ENCODE assay signal across 13 cellular contexts in the genomic region with DNA sequence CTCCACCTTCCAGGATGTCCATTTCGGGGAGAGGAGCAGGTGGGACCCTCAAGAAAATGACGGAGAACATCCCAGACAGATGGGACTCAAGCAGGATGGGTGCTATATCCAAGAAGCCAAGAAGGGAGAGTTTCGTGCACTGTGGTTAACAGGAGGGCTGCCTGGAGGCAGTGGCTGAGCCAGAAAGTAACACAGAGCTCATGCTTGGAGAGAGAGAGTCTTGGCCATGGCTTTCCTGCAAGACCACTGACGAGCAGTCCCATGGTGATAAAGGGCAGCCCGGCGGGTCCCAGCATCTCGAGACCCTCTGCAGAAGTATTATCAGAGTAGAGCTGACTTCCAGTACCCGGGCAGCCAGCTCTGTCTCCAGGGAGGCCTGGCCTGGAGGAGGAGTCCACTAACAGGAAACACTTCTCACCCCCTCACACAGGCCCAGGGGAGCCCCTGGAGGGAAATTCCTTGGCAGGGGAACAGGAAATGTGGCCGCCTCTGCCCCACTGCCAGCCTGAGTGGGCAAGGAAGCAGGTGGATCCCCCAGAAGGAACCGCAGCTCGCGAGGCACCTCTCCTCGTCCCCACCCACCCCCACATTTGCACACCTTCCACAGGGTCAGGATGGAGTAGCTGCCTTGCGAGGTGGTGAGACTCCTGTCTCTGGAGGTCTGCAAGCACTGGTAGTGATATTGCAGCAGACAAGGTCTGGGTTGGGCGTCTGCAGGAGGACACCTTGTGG. TPM values are rescaled to one million over a fixed set of nuclear protein-coding genes. Genes with fewer than 3 reads are reported as not detected.
DNase-seq lines count a peak whose midpoint lies in the region; ATAC-seq, FAIRE-seq and TF ChIP-seq lines count a peak whose summit lies in the region.
"Had no signal": no experiment of that assay in that cellular context is flagged by ENCODE, and none has a peak within 500 bp of the region (broad histone marks: within the 10 kb centered on the region; RNA-seq: fewer than 3 reads in every experiment).

No MANE protein-coding gene starts in this region.

- H3K4me1 ChIP-seq in right cardiac atrium (ENCODE audit: control insufficient read depth, insufficient read depth, low read length) = no peaks in the 10 kb centered on the region
- H3K4me1 ChIP-seq in GM12878 (ENCODE audit: control insufficient read depth, insufficient read depth, low read length) = peaks cover 42% of the 10 kb centered on the region
- H3K4me1 ChIP-seq: prostate gland had no signal

- FAIRE-seq in GM12878 (lab: Jason Lieb, UNC) = no peak

- no peak overlapping the region for H3K27ac ChIP-seq in right cardiac atrium (ENCODE audit: low read length)
- H3K27ac ChIP-seq in GM12878 (ENCODE audit: control insufficient read depth, insufficient read depth) = peak overlapping the region; percentile 6; the same call in 1 of the 2 replicates
- H3K27ac ChIP-seq: cardiac muscle cell, prostate gland had no signal

- 44% methylated on average over 15 of the region's 15 CpGs for WGBS in right cardiac atrium
- WGBS in GM12878 (ENCODE audit: insufficient coverage, insufficient replicate concordance, low lambda C conversion rate, missing lambda C conversion rate) = 17% methylated on average over 15 of the region's 15 CpGs

- SMC1A ChIA-PET in GM12878 (lab: Charles Lee; ENCODE audit: uncharacterized antibody, unreplicated experiment) = interaction anchor here (0.6 to 7.5 kb wide), 21 partner anchors 9 to 833 kb away, joined by 3 to 65 read pairs (median 4); partner anchors contain the start of genes CYTH4, ELFN2 and RAC2

- peaks cover 0 to 13% of the 10 kb centered on the region in 2 experiments; a peak in 1 of 4 replicates for H3K36me3 ChIP-seq in GM12878 (ENCODE audit: control insufficient read depth in 2 of 2, insufficient read depth in 2 of 2, low read length in 1 of 2)
- H3K36me3 ChIP-seq: cardiac muscle cell, prostate gland had no signal

- H3K4me2 ChIP-seq in GM12878 (ENCODE audit: control insufficient read depth, insufficient read depth) = peak overlapping the region; percentile 50; the same call in 1 of the 2 replicates

- DNase-seq in left cardiac atrium (peak; percentile 28), right cardiac atrium (no peak), T-helper 1 cell (peak in 3 of 5 donors; percentile 17 to 49 (median 34)), GM12878 (ENCODE audit: low read depth, low spot score) (no peak), NOMO-1 (lab: John Stamatoyannopoulos, UW; ENCODE audit: unreplicated experiment in 2 of 2) (no peak), NCI-H146 treated with DMSO at 0.1 percent for 48 hours (lab: John Stamatoyannopoulos, UW; ENCODE audit: unreplicated experiment) (no peak), GM19238 (ENCODE audit: insufficient read length, low spot score) (no peak)
- peak; percentile 72 for DNase-seq in stimulated activated naive CD8-positive, alpha-beta T cell treated with anti-CD3 and anti-CD28 coated beads, Interleukin-15, Interleukin-2, amounts not matched to agents 100 U/mL and 50 U/mL, for 24 hours
- DNase-seq: H9, NCI-H1092, PC-3 had no signal

- TF ChIP-seq EP300 in GM12878 (IDR thresholded peaks at IDR 0.05; ENCODE audit: borderline replicate concordance in 1 of 2, control insufficient read depth in 1 of 2, low read depth in 2 of 2, low read length in 2 of 2) = 0 out of 4 replicates have a peak, but pooled peaks of 1 of the 2 experiments have one; percentile 12

- POLR2A ChIA-PET in GM12878 (lab: Charles Lee) = interaction anchor here (0.5 to 1.3 kb wide), 6 partner anchors 22 to 265 kb away, joined by 3 to 6 read pairs (median 3); partner anchors contain the start of gene LGALS2

- CTCF ChIA-PET in GM12878 (lab: Yijun Ruan, JAX) = interaction anchor here (0.9 to 10.1 kb wide), 18 partner anchors 16 to 458 kb away, joined by 3 to 181 read pairs (median 4); partner anchors contain the start of gene RAC2

- H3K9me3 ChIP-seq in right cardiac atrium (ENCODE audit: control insufficient read depth, low read length) (no peaks in the 10 kb centered on the region), GM12878 (replicated peaks; ENCODE audit: control insufficient read depth, insufficient read depth, low read length) (no peaks in the 10 kb centered on the region)
- H3K9me3 ChIP-seq: prostate gland had no signal

- H2AFZ ChIP-seq in GM12878 (ENCODE audit: control insufficient read depth, low read depth, low read length) = no peak overlapping the region; the same call in 1 of the 2 replicates

- H3K27me3 ChIP-seq in right cardiac atrium (ENCODE audit: control insufficient read depth, insufficient read depth) = no peaks in the 10 kb centered on the region
- no peaks in the 10 kb centered on the region for H3K27me3 ChIP-seq in GM12878 (replicated peaks in 1 of 2; ENCODE audit: control insufficient read depth in 2 of 2, insufficient read depth in 2 of 2, low read length in 1 of 2)
- H3K27me3 ChIP-seq: cardiac muscle cell had no signal

- peak in 2 of 3 experiments; percentile 10 to 46; a peak in 2 of 6 replicates for TF ChIP-seq CTCF in GM12878 (IDR thresholded peaks at IDR 0.05 in 2 of 3, conservative IDR thresholded peaks at IDR 0.05 in 1 of 3; ENCODE audit: control insufficient read depth in 2 of 3, extremely low read depth in 1 of 3, insufficient read depth in 1 of 3, low read depth in 3 of 3, low read length in 3 of 3)

- H3K9ac ChIP-seq in GM12878 (ENCODE audit: control insufficient read depth, insufficient read depth, low read length) = peak overlapping the region; percentile 39; the same call in 1 of the 2 replicates

- no peak for TF ChIP-seq POLR2A in GM12878 (IDR thresholded peaks at IDR 0.05; ENCODE audit: low read depth, low read length)

- in situ Hi-C loops in GM12878 (cut with MboI) = loop anchor here (5.0 kb wide), 1 partner anchor 143 kb away; no protein-coding TSS in a partner anchor

- no peak for ATAC-seq in left cardiac atrium
- ATAC-seq in right cardiac atrium = no peak
- peak; percentile 59 for ATAC-seq in GM12878
- peak; percentile 61 for ATAC-seq in stimulated activated naive CD8-positive, alpha-beta T cell treated with anti-CD3 and anti-CD28 coated beads, Interleukin-15, Interleukin-2, amounts not matched to agents 100 U/mL and 50 U/mL, for 24 hours
- ATAC-seq: PC-3 had no signal

- TSS peak; percentile 63 for BruUV-seq in GM12878 (replicated peaks; lab: Mats Ljungman, UMichigan)

- RAD21 ChIA-PET in GM12878 (lab: Charles Lee; ENCODE audit: unreplicated experiment) = interaction anchor here (0.8 to 5.7 kb wide), 13 partner anchors 9 to 253 kb away, joined by 3 to 44 read pairs (median 6); partner anchors contain the start of gene CYTH4

- H3K4me3 ChIP-seq in right cardiac atrium (ENCODE audit: low read length) (no peak overlapping the region), GM12878 (no peak overlapping the region)
- H3K4me3 ChIP-seq: cardiac muscle cell, prostate gland had no signal

- TF ChIP-seq RAD21 in GM12878 (IDR thresholded peaks at IDR 0.05; ENCODE audit: insufficient read depth, low read depth, low read length) = peak; percentile 38; the same call in 1 of the 2 replicates

- H3K79me2 ChIP-seq in GM12878 (ENCODE audit: control insufficient read depth, insufficient read depth, low read length) = 0 out of 2 replicates have a peak, but pooled peaks cover under 1% of the 10 kb centered on the region

- H4K20me1 ChIP-seq in GM12878 (ENCODE audit: control insufficient read depth, insufficient read depth) = no peaks in the 10 kb centered on the region

- intact Hi-C loops in left cardiac atrium (cut with DNase I) = loop anchor here (5.0 to 10.0 kb wide), 3 partner anchors 113 to 250 kb away; partner anchors contain the start of genes CDC42EP1 (in 1 of the 2) and ELFN2 (in 1 of the 2)
- intact Hi-C loops in right cardiac atrium (cut with DNase I) = loop anchor here in 3 of 4 donors (5.0 to 10.0 kb wide), 3 partner anchors 110 to 253 kb away; partner anchors contain the start of gene ELFN2 (in 1 of the 3)
- intact Hi-C loops in GM12878 (cut with micrococcal nuclease; ENCODE audit: unreplicated experiment) = loop anchor here (5.0 to 10.0 kb wide), 2 partner anchors 128 to 250 kb away; partner anchors contain the start of gene CDC42EP1

RNA-seq across cellular contexts. Expression of gene CYTH4, which starts 32.2 kb away (rescaled TPM):
- 10 to 100 TPM; 12.7 to 15.3 TPM for total RNA-seq in left cardiac atrium
- total RNA-seq in right cardiac atrium = 1 to 10 TPM; 5.1 to 7.0 (median 5.9) TPM
- polyA plus RNA-seq in right cardiac atrium = 2.6 TPM
- 94.2 and 114 TPM in 2 replicates for total RNA-seq in GM12878 (2013; cell fraction: nucleolus; rRNA removed)
- total RNA-seq in GM12878 (2014; rRNA removed) = 23.2 TPM in 2 replicates
- 17.2 and 18.3 TPM in 2 replicates for total RNA-seq in GM12878 (2014; rRNA removed; fragmentation: Illumina TruSeq; extraction: Trizol)
- 25.8 and 26.0 TPM in 2 replicates for total RNA-seq in GM12878 (2021)
- polyA plus RNA-seq in GM12878 (2011; ENCODE audit: low read depth) = 7.0 TPM
- polyA plus RNA-seq in GM12878 (2011; rRNA removed) = 19.4 and 24.1 TPM in 2 replicates
- 22.7 and 30.1 TPM in 2 replicates for polyA plus RNA-seq in GM12878 (2011; cell fraction: cytosol; rRNA removed)
- 148 and 167 TPM in 2 replicates for polyA plus RNA-seq in GM12878 (2011; cell fraction: nucleus; rRNA removed)
- polyA plus RNA-seq in GM12878 (2012) = 15.7 and 21.2 TPM in 2 replicates
- polyA plus RNA-seq in GM12878 (2014; fragmentation: Illumina TruSeq; extraction: Trizol) = 9.1 and 16.6 TPM in 2 replicates
- polyA plus RNA-seq in GM12878 (2014; fragmentation: Nextera tagmentation; extraction: Ambion mirVana) = 1 to 10 TPM; 1.5 to 1.8 TPM
- polyA plus RNA-seq in GM12878 (2014; rRNA removed) = 23.6 and 27.3 TPM in 2 replicates
- 10 to 100 TPM; 12.4 TPM for polyA plus RNA-seq in GM12878 (2016; fragmentation: Nextera tagmentation; extraction: Ambion mirVana)
- polyA minus RNA-seq in GM12878 (2011; rRNA and poly(A)+ RNA removed) = 14.9 and 23.6 TPM in 2 replicates
- polyA minus RNA-seq in GM12878 (2011; cell fraction: cytosol; rRNA and poly(A)+ RNA removed) = 5.5 and 6.7 TPM in 2 replicates
- 23.1 and 31.4 TPM in 2 replicates for polyA minus RNA-seq in GM12878 (2011; cell fraction: nucleus; rRNA and poly(A)+ RNA removed)
- total RNA-seq: cardiac muscle cell, H9 had no signal
- polyA plus RNA-seq: cardiac muscle cell had no signal

Comparison
In these comparisons a context has a peak if more than half of its experiments do, and no peak if none do; other contexts are left out.
1. DNase-seq: peak in left cardiac atrium (single experiment), T-helper 1 cell (3 of 5) and stimulated activated naive CD8-positive, alpha-beta T cell treated with anti-CD3 and anti-CD28 coated beads, Interleukin-15, Interleukin-2, amounts not matched to agents 100 U/mL and 50 U/mL, for 24 hours (single experiment); none in right cardiac atrium (0 of 3), GM12878 (single experiment), NOMO-1 (0 of 2), NCI-H146 treated with DMSO at 0.1 percent for 48 hours (single experiment) and GM19238 (single experiment).
2. ATAC-seq: peak in GM12878 (single experiment) and stimulated activated naive CD8-positive, alpha-beta T cell treated with anti-CD3 and anti-CD28 coated beads, Interleukin-15, Interleukin-2, amounts not matched to agents 100 U/mL and 50 U/mL, for 24 hours (single experiment); none in left cardiac atrium (0 of 2) and right cardiac atrium (0 of 2).